12 cellular contexts compared by ENCODE assay signal in the genomic region with DNA sequence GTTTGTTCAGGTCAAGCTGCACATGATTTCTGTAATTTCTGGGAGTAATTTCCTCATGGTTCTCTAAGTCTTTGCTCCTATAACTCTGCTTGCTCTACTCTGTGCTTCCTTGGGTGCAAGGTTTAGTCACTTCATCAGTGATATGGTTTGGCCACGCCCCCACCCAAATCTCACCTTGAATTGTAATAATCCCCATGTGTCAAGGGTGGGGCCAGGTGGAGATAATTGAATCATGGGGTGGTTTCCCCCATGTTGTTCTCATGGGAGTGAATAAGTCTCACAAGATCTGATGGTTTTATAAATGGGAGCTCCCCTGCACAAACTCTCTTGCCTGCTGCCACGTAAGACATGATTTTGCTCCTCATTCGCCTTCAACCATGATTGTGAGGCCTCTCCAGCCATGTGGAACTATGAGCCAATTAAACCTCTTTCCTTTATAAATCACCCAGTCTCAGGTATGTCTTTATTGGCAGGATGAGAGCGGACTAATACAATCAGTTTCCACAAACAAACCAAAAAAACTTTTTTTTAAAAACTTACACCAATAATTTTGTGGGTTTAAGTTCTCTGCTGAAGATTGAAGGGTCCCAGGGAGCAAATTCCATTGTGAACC. TPM values are rescaled to one million over a fixed set of nuclear protein-coding genes. Genes with fewer than 3 reads are reported as not detected.
DNase-seq lines count a peak whose midpoint lies in the region; ATAC-seq and TF ChIP-seq lines count a peak whose summit lies in the region.
"Not testable (repeated sequence)": the region's sequence is repeated elsewhere in the genome, so short reads cannot be mapped to it uniquely, and the experiment has no call there.
"Had no signal": no experiment of that assay in that cellular context is flagged by ENCODE, and none has a peak within 500 bp of the region (broad histone marks: within the 10 kb centered on the region; RNA-seq: fewer than 3 reads in every experiment).

No MANE protein-coding gene starts in this region.

- H3K9me3 ChIP-seq in CD8-positive, alpha-beta memory T cell (ENCODE audit: low read length); OCI-LY1 (ENCODE audit: low read length): not testable (repeated sequence)

- peaks cover 99 to 100% (median 100%) of the 10 kb centered on the region in 3 donors for H3K4me1 Mint-ChIP-seq in CD8-positive, alpha-beta memory T cell
- peaks cover 90% of the 10 kb centered on the region for H3K4me1 Mint-ChIP-seq in activated CD4-positive, alpha-beta T cell treated with anti-CD3 and anti-CD28 coated beads, Interleukin-2, amount 10 ng/mL, durations not matched to agents 24 days and 14 days
- H3K4me1 Mint-ChIP-seq in activated naive CD4-positive, alpha-beta T cell treated with anti-CD3 and anti-CD28 coated beads, Interleukin-2, amount 50 U/mL, for 24 hours: peaks cover 97% of the 10 kb centered on the region
- H3K4me1 Mint-ChIP-seq in stimulated activated naive CD8-positive, alpha-beta T cell treated with anti-CD3 and anti-CD28 coated beads, Interleukin-15, amount 100 ng/mL, for 72 hours: peaks cover 96% of the 10 kb centered on the region

- H3K36me3 ChIP-seq in CD8-positive, alpha-beta memory T cell (ENCODE audit: insufficient read depth, low read length); OCI-LY1 (ENCODE audit: insufficient read depth, low read length); mesendoderm (ENCODE audit: control insufficient read depth, insufficient read depth, low read length): not testable (repeated sequence)

- not testable (repeated sequence) for H3K79me2 ChIP-seq in OCI-LY1 (ENCODE audit: insufficient read depth, low read length); mesendoderm (ENCODE audit: control insufficient read depth, insufficient read depth, low read length)

- peak overlapping the region; percentile 81 for H2AK5ac ChIP-seq in mesendoderm (ENCODE audit: low read length)

- not testable (repeated sequence) for H3K27me3 Mint-ChIP-seq in CD8-positive, alpha-beta memory T cell; activated CD4-positive, alpha-beta T cell treated with anti-CD3 and anti-CD28 coated beads, Interleukin-2, amount 10 ng/mL, durations not matched to agents 24 days and 14 days; activated naive CD4-positive, alpha-beta T cell treated with anti-CD3 and anti-CD28 coated beads, Interleukin-2, amount 50 U/mL, for 24 hours; stimulated activated naive CD8-positive, alpha-beta T cell treated with anti-CD3 and anti-CD28 coated beads, Interleukin-15, amount 100 ng/mL, for 72 hours

- H3K27me3 ChIP-seq in CD8-positive, alpha-beta memory T cell (ENCODE audit: insufficient read depth, low read length, poor library complexity, severe bottlenecking); OCI-LY1 (ENCODE audit: insufficient read depth, low read length); mesendoderm (ENCODE audit: insufficient read depth, low read length, poor library complexity): not testable (repeated sequence)

- not testable (repeated sequence) for H3K23ac ChIP-seq in mesendoderm (ENCODE audit: low read length)

- not testable (repeated sequence) for H2BK120ac ChIP-seq in mesendoderm (ENCODE audit: low read depth, low read length)

- not testable (repeated sequence) for H3K9me2 ChIP-seq in OCI-LY1 (ENCODE audit: low read depth, low read length)

- not testable (repeated sequence) for H3K9ac ChIP-seq in OCI-LY1 (ENCODE audit: low read length); mesendoderm (ENCODE audit: low read length)

- no CpG with 5 or more reads among the region's 4 CpGs for WGBS in mesendoderm (ENCODE audit: extremely low coverage, insufficient coverage, low lambda C conversion rate)

- TF ChIP-seq CTCF in OCI-LY1 (IDR thresholded peaks at IDR 0.05; ENCODE audit: low read length): not testable (repeated sequence)

- peak overlapping the region; percentile 83 to 99 (median 98) for H3K27ac Mint-ChIP-seq in CD8-positive, alpha-beta memory T cell
- H3K27ac Mint-ChIP-seq in activated CD4-positive, alpha-beta T cell treated with anti-CD3 and anti-CD28 coated beads, Interleukin-2, amount 10 ng/mL, durations not matched to agents 24 days and 14 days: peak overlapping the region; percentile 99
- peak overlapping the region; percentile 94 for H3K27ac Mint-ChIP-seq in activated naive CD4-positive, alpha-beta T cell treated with anti-CD3 and anti-CD28 coated beads, Interleukin-2, amount 50 U/mL, for 24 hours
- H3K27ac Mint-ChIP-seq in stimulated activated naive CD8-positive, alpha-beta T cell treated with anti-CD3 and anti-CD28 coated beads, Interleukin-15, amount 100 ng/mL, for 72 hours: peak overlapping the region; percentile 84 to 100

- peaks cover 35 to 71% (median 38%) of the 10 kb centered on the region in 3 donors for H3K36me3 Mint-ChIP-seq in CD8-positive, alpha-beta memory T cell
- peaks cover 84% of the 10 kb centered on the region for H3K36me3 Mint-ChIP-seq in activated CD4-positive, alpha-beta T cell treated with anti-CD3 and anti-CD28 coated beads, Interleukin-2, amount 10 ng/mL, durations not matched to agents 24 days and 14 days (ENCODE audit: low read depth)
- peaks cover 57% of the 10 kb centered on the region for H3K36me3 Mint-ChIP-seq in activated naive CD4-positive, alpha-beta T cell treated with anti-CD3 and anti-CD28 coated beads, Interleukin-2, amount 50 U/mL, for 24 hours

- H3K18ac ChIP-seq in mesendoderm (ENCODE audit: low read length): not testable (repeated sequence)

- H2BK5ac ChIP-seq in mesendoderm (ENCODE audit: low read length): peak overlapping the region; percentile 54

- H4K20me1 ChIP-seq in OCI-LY1 (ENCODE audit: insufficient read depth, low read length): not testable (repeated sequence)

- H3K27ac ChIP-seq in CD8-positive, alpha-beta memory T cell (ENCODE audit: low read depth, low read length); mesendoderm (ENCODE audit: low read depth, low read length): not testable (repeated sequence)
- H3K27ac ChIP-seq in OCI-LY1 (ENCODE audit: low read depth, low read length, poor library complexity, severe bottlenecking): peak overlapping the region; percentile 16

- not testable (repeated sequence) for H4K5ac ChIP-seq in mesendoderm (ENCODE audit: low read length)

- not testable (repeated sequence) for H3K79me1 ChIP-seq in mesendoderm (ENCODE audit: low read length)

- H3K9me3 Mint-ChIP-seq in CD8-positive, alpha-beta memory T cell; activated CD4-positive, alpha-beta T cell treated with anti-CD3 and anti-CD28 coated beads, Interleukin-2, amount 10 ng/mL, durations not matched to agents 24 days and 14 days; activated naive CD4-positive, alpha-beta T cell treated with anti-CD3 and anti-CD28 coated beads, Interleukin-2, amount 50 U/mL, for 24 hours; stimulated activated naive CD8-positive, alpha-beta T cell treated with anti-CD3 and anti-CD28 coated beads, Interleukin-15, amount 100 ng/mL, for 72 hours: not testable (repeated sequence)

- intact Hi-C loops in activated CD4-positive, alpha-beta T cell treated with anti-CD3 and anti-CD28 coated beads, Interleukin-2, amount 10 ng/mL, durations not matched to agents 24 days and 14 days (cut with micrococcal nuclease): loop anchor here (1.0 to 10.0 kb wide), 4 partner anchors 13 to 703 kb away; partner anchors contain the start of gene TAGLN2

- H3K4me3 ChIP-seq in CD8-positive, alpha-beta memory T cell (ENCODE audit: low read length); OCI-LY1 (ENCODE audit: low read depth, low read length, poor library complexity, severe bottlenecking); mesendoderm (ENCODE audit: low read length): not testable (repeated sequence)

- H3K4me2 ChIP-seq in OCI-LY1 (ENCODE audit: low read length); mesendoderm (ENCODE audit: low read length): not testable (repeated sequence)

- ATAC-seq in stimulated activated naive CD8-positive, alpha-beta T cell treated with anti-CD3 and anti-CD28 coated beads, Interleukin-15, amount 100 ng/mL, for 72 hours: peak; percentile 14

- H3K56ac ChIP-seq in mesendoderm (ENCODE audit: low read length): not testable (repeated sequence)

- POLR2A ChIA-PET in CD8-positive, alpha-beta memory T cell (lab: Charles Lee): not testable (repeated sequence)

- H4K8ac ChIP-seq in mesendoderm (ENCODE audit: low read depth, low read length): not testable (repeated sequence)

- not testable (repeated sequence) for H2BK15ac ChIP-seq in mesendoderm (replicated peaks; ENCODE audit: low read depth)

- peak overlapping the region; percentile 14 to 77 (median 66) for H3K4me3 Mint-ChIP-seq in CD8-positive, alpha-beta memory T cell
- H3K4me3 Mint-ChIP-seq in activated CD4-positive, alpha-beta T cell treated with anti-CD3 and anti-CD28 coated beads, Interleukin-2, amount 10 ng/mL, durations not matched to agents 24 days and 14 days: peak overlapping the region; percentile 75
- H3K4me3 Mint-ChIP-seq in activated naive CD4-positive, alpha-beta T cell treated with anti-CD3 and anti-CD28 coated beads, Interleukin-2, amount 50 U/mL, for 24 hours: peak overlapping the region; percentile 73
- H3K4me3 Mint-ChIP-seq in stimulated activated naive CD8-positive, alpha-beta T cell treated with anti-CD3 and anti-CD28 coated beads, Interleukin-15, amount 100 ng/mL, for 72 hours: peak overlapping the region; percentile 74 to 90

- CTCF ChIA-PET in CD8-positive, alpha-beta memory T cell (lab: Charles Lee): interaction anchor here (1.1 to 3.6 kb wide), 6 partner anchors 9 to 199 kb away, joined by 3 to 32 read pairs (median 6); partner anchors contain the start of gene SLAMF1

- not testable (repeated sequence) for DNase-seq in CD8-positive, alpha-beta memory T cell; activated CD4-positive, alpha-beta T cell treated with anti-CD3 and anti-CD28 coated beads, Interleukin-2, amount 10 ng/mL, durations not matched to agents 24 days and 14 days; mesendoderm
- peak; percentile 62 for DNase-seq in activated T-cell treated with anti-CD3 and anti-CD28 coated beads for 48 hours (ENCODE audit: low read depth)
- peak; percentile 66 for DNase-seq in stimulated activated CD4-positive, alpha-beta T cell treated with anti-CD3 and anti-CD28 coated beads, Interleukin-2, amount 100 ng/mL, for 4 hours (ENCODE audit: low read depth)
- peak; percentile 53 to 81 for DNase-seq in stimulated activated naive CD8-positive, alpha-beta T cell treated with anti-CD3 and anti-CD28 coated beads, Interleukin-15, amount 100 ng/mL, for 72 hours

- not testable (repeated sequence) for H3F3A ChIP-seq in OCI-LY1 (ENCODE audit: insufficient read depth, low read length)

- not testable (repeated sequence) for H2AFZ ChIP-seq in OCI-LY1 (ENCODE audit: low read length)

- H3K4ac ChIP-seq in mesendoderm (ENCODE audit: low read depth, low read length): peak overlapping the region; percentile 59

- H3K4me1 ChIP-seq in CD8-positive, alpha-beta memory T cell (ENCODE audit: insufficient read depth, low read length): peaks cover 97% of the 10 kb centered on the region
- H3K4me1 ChIP-seq in OCI-LY1 (ENCODE audit: insufficient read depth, low read length, severe bottlenecking) (peaks cover 77% of the 10 kb centered on the region), mesendoderm (ENCODE audit: control insufficient read depth, low read depth, low read length) (peaks cover 16% of the 10 kb centered on the region)

RNA-seq across cellular contexts. Expression of gene SLAMF1, which starts 19.1 kb away (rescaled TPM):
- 10 to 100 TPM; 74.0 to 75.0 TPM for total RNA-seq in CD8-positive, alpha-beta memory T cell
- 48.5 TPM for polyA plus RNA-seq in CD8-positive, alpha-beta memory T cell
- 113 and 114 TPM in 2 replicates for total RNA-seq in activated CD4-positive, alpha-beta T cell treated with anti-CD3 and anti-CD28 coated beads, Interleukin-2, amount 10 ng/mL, durations not matched to agents 24 days and 14 days
- 0.10 TPM for polyA plus RNA-seq in mesendoderm (2013, experiment 1 of 2)
- polyA plus RNA-seq in mesendoderm (2013, experiment 2 of 2): 0.11 TPM
- total RNA-seq: endothelial cell of umbilical vein, osteoblast, skeletal muscle tissue had no signal
- polyA plus RNA-seq: endothelial cell of umbilical vein had no signal

RNA-seq across cellular contexts. Expression of gene CD84, which starts 48.5 kb away (rescaled TPM):
- total RNA-seq in CD8-positive, alpha-beta memory T cell: 10 to 100 TPM; 25.1 to 27.6 TPM
- 58.1 TPM for polyA plus RNA-seq in CD8-positive, alpha-beta memory T cell
- total RNA-seq in activated CD4-positive, alpha-beta T cell treated with anti-CD3 and anti-CD28 coated beads, Interleukin-2, amount 10 ng/mL, durations not matched to agents 24 days and 14 days: 17.3 and 17.7 TPM in 2 replicates
- polyA plus RNA-seq in mesendoderm (2013, experiment 1 of 2): not detected
- not detected for polyA plus RNA-seq in mesendoderm (2013, experiment 2 of 2)
- total RNA-seq: dermis microvascular lymphatic vessel endothelial cell, endothelial cell of umbilical vein had no signal
- polyA plus RNA-seq: endothelial cell of umbilical vein had no signal
